In genomic region chr11:78149646-78150045, GRCh38 we compare ENCODE assay signal across 11 cellular contexts. TPM values are rescaled to one million over a fixed set of nuclear protein-coding genes. Genes with fewer than 3 reads are reported as not detected.
DNase-seq lines count a peak whose midpoint lies in the region; ATAC-seq and TF ChIP-seq lines count a peak whose summit lies in the region.
"Had no signal": no experiment of that assay in that cellular context is flagged by ENCODE, and none has a peak within 500 bp of the region (broad histone marks: within the 10 kb centered on the region; RNA-seq: fewer than 3 reads in every experiment).

No MANE protein-coding gene starts in this region.

- H3K9ac ChIP-seq in adipocyte (ENCODE audit: low read length), result peak overlapping the region; percentile 20

- no peaks in the 10 kb centered on the region for H3K36me3 ChIP-seq in adipocyte (ENCODE audit: control insufficient read depth, insufficient read depth, low read length, severe bottlenecking)
- no peaks in the 10 kb centered on the region for H3K36me3 ChIP-seq in heart right ventricle
- no peaks in the 10 kb centered on the region for H3K36me3 ChIP-seq in aorta (ENCODE audit: control insufficient read depth in 1 of 2, insufficient read depth in 2 of 2, low read length in 1 of 2)

- H3K27ac ChIP-seq in heart right ventricle, result no peak overlapping the region
- no peak overlapping the region for H3K27ac ChIP-seq in aorta (ENCODE audit: low read depth in 1 of 2, low read length in 2 of 2)

- intact Hi-C loops in heart right ventricle (cut with DNase I) (loop anchor here in 7 of 10 donors (1.0 to 10.0 kb wide), 7 partner anchors 268 to 425 kb away; partner anchors contain the start of genes GAB2 (in 2 of the 7) and NARS2 (in 1 of the 7)), aorta (cut with DNase I) (loop anchor here (5.0 kb wide), 5 partner anchors 38 to 413 kb away; partner anchors contain the start of genes GAB2 (in 1 of the 2), KCTD21 (in 1 of the 2) and USP35 (in 1 of the 2))

- H3K4me3 ChIP-seq in adipocyte (ENCODE audit: low read length) (no peak overlapping the region), heart right ventricle (no peak overlapping the region), aorta (ENCODE audit: low read length in 2 of 2) (no peak overlapping the region)

- no peaks in the 10 kb centered on the region for H3K27me3 Mint-ChIP-seq in activated naive CD4-positive, alpha-beta T cell treated with anti-CD3 and anti-CD28 coated beads, Interleukin-2, amount 10 ng/mL, durations not matched to agents 7 days and 5 days
- H3K27me3 Mint-ChIP-seq: CD8-positive, alpha-beta memory T cell; natural killer cell treated with Interleukin-12 subunit alpha and Interleukin-12 subunit beta and Interleukin-15 and Interleukin-18, amount 100 ng/mL, for 72 hours had no signal

- H3K9me3 Mint-ChIP-seq in activated naive CD4-positive, alpha-beta T cell treated with anti-CD3 and anti-CD28 coated beads, Interleukin-2, amount 10 ng/mL, durations not matched to agents 7 days and 5 days, result no peaks in the 10 kb centered on the region
- H3K9me3 Mint-ChIP-seq: CD8-positive, alpha-beta memory T cell; natural killer cell treated with Interleukin-12 subunit alpha and Interleukin-12 subunit beta and Interleukin-15 and Interleukin-18, amount 100 ng/mL, for 72 hours had no signal

- TF ChIP-seq CTCF in heart right ventricle (IDR thresholded peaks at IDR 0.05), result peak in 7 of 9 donors; percentile 32 to 63 (median 54)

- H3K27me3 ChIP-seq in adipocyte (replicated peaks; ENCODE audit: control insufficient read depth, insufficient read depth, low read length) (no peaks in the 10 kb centered on the region), heart right ventricle (no peaks in the 10 kb centered on the region), aorta (ENCODE audit: control insufficient read depth in 1 of 2, insufficient read depth in 2 of 2, low read length in 1 of 2) (no peaks in the 10 kb centered on the region)

- H3K4me1 ChIP-seq in adipocyte (ENCODE audit: control insufficient read depth, insufficient read depth, low read length), result peaks cover 8% of the 10 kb centered on the region
- peaks cover 0 to 10% (median 0%) of the 10 kb centered on the region in 9 donors for H3K4me1 ChIP-seq in heart right ventricle
- no peaks in the 10 kb centered on the region for H3K4me1 ChIP-seq in aorta (ENCODE audit: control insufficient read depth in 1 of 2, insufficient read depth in 2 of 2, low read length in 2 of 2)

- CTCF ChIA-PET in activated naive CD4-positive, alpha-beta T cell treated with anti-CD3 and anti-CD28 coated beads, Interleukin-2, amount 10 ng/mL, durations not matched to agents 7 days and 5 days (lab: Charles Lee), result interaction anchor here (0.8 to 2.2 kb wide), 2 partner anchors 280 to 415 kb away, joined by 3 to 9 read pairs; no protein-coding TSS in a partner anchor

- peak; percentile 27 for DNase-seq in activated naive CD4-positive, alpha-beta T cell treated with anti-CD3 and anti-CD28 coated beads, Interleukin-2, amount 10 ng/mL, durations not matched to agents 7 days and 5 days
- no peak for DNase-seq in activated naive CD4-positive, alpha-beta T cell treated with Interleukin-2 at 50 U/mL for 16 hours
- DNase-seq in adipocyte (ENCODE audit: low read depth) (peak; percentile 73), heart right ventricle (no peak), aorta (peak in 1 of 2 donors; percentile 74), activated gamma-delta T cell treated with Interleukin-2 at 50 U/mL for 16 hours (no peak)
- DNase-seq: NCI-H748 treated with DMSO at 0.1 percent for 48 hours had no signal

- H3K4me3 Mint-ChIP-seq in activated naive CD4-positive, alpha-beta T cell treated with anti-CD3 and anti-CD28 coated beads, Interleukin-2, amount 10 ng/mL, durations not matched to agents 7 days and 5 days, result no peak overlapping the region
- H3K4me3 Mint-ChIP-seq: CD8-positive, alpha-beta memory T cell; natural killer cell treated with Interleukin-12 subunit alpha and Interleukin-12 subunit beta and Interleukin-15 and Interleukin-18, amount 100 ng/mL, for 72 hours had no signal

- H3K27ac Mint-ChIP-seq in activated naive CD4-positive, alpha-beta T cell treated with anti-CD3 and anti-CD28 coated beads, Interleukin-2, amount 10 ng/mL, durations not matched to agents 7 days and 5 days, result no peak overlapping the region
- H3K27ac Mint-ChIP-seq: CD8-positive, alpha-beta memory T cell; natural killer cell treated with Interleukin-12 subunit alpha and Interleukin-12 subunit beta and Interleukin-15 and Interleukin-18, amount 100 ng/mL, for 72 hours had no signal

- no peaks in the 10 kb centered on the region for H3K4me1 Mint-ChIP-seq in activated naive CD4-positive, alpha-beta T cell treated with anti-CD3 and anti-CD28 coated beads, Interleukin-2, amount 10 ng/mL, durations not matched to agents 7 days and 5 days
- H3K4me1 Mint-ChIP-seq: CD8-positive, alpha-beta memory T cell had no signal

- peak in 7 of 8 donors; percentile 65 to 93 (median 75) for ATAC-seq in heart right ventricle
- peak; percentile 81 for ATAC-seq in aorta (ENCODE audit: low FRiP score)
- no peak for ATAC-seq in HG03175 (IDR thresholded peaks at IDR 0.05; ENCODE audit: unreplicated experiment)
- no peak for ATAC-seq in GM19467 (IDR thresholded peaks at IDR 0.05; ENCODE audit: unreplicated experiment)
- ATAC-seq: natural killer cell treated with Interleukin-12 subunit alpha and Interleukin-12 subunit beta and Interleukin-15 and Interleukin-18, amount 100 ng/mL, for 72 hours had no signal

- H3K36me3 Mint-ChIP-seq in activated naive CD4-positive, alpha-beta T cell treated with anti-CD3 and anti-CD28 coated beads, Interleukin-2, amount 10 ng/mL, durations not matched to agents 7 days and 5 days, result no peaks in the 10 kb centered on the region
- H3K36me3 Mint-ChIP-seq: natural killer cell treated with Interleukin-12 subunit alpha and Interleukin-12 subunit beta and Interleukin-15 and Interleukin-18, amount 100 ng/mL, for 72 hours had no signal

- H3K9me3 ChIP-seq in adipocyte (ENCODE audit: control insufficient read depth, low read length) (no peaks in the 10 kb centered on the region), heart right ventricle (no peaks in the 10 kb centered on the region), aorta (ENCODE audit: control insufficient read depth, low read length) (no peaks in the 10 kb centered on the region)

- 7 to 12% methylated on average over 1 of the region's 1 CpG for WGBS in heart right ventricle, 2 donors
- 0% methylated on average over 1 of the region's 1 CpG for WGBS in aorta, 2 donors

RNA-seq across cellular contexts. Expression of gene ALG8, which starts 10.2 kb away (rescaled TPM):
- total RNA-seq in heart right ventricle (10 to 100 TPM in 9 of 10 donors, 1 to 10 TPM in 1; 9.6 to 19.5 (median 15.5) TPM), aorta (10 to 100 TPM; 22.2 to 23.6 TPM)
- polyA plus RNA-seq in heart right ventricle (10 to 100 TPM; 21.1 to 69.1 TPM), aorta (10 to 100 TPM; 18.0 to 24.2 TPM)

RNA-seq across cellular contexts. Expression of gene KCTD21, which starts 38.8 kb away (rescaled TPM):
- total RNA-seq in heart right ventricle, result 1 to 10 TPM; 4.2 to 9.9 (median 6.7) TPM
- 1 to 10 TPM; 4.5 to 5.0 TPM for polyA plus RNA-seq in heart right ventricle
- total RNA-seq in aorta, result 10 to 100 TPM; 14.0 to 16.1 TPM
- 1 to 10 TPM; 4.8 to 7.5 TPM for polyA plus RNA-seq in aorta

RNA-seq across cellular contexts. Expression of gene USP35, which starts 39.1 kb away (rescaled TPM):
- total RNA-seq in heart right ventricle (1 to 10 TPM; 3.6 to 6.6 (median 5.2) TPM), aorta (10 to 100 TPM; 26.8 to 28.0 TPM)
- polyA plus RNA-seq in heart right ventricle (1 to 10 TPM; 4.1 to 7.3 TPM), aorta (10 to 100 TPM in 1 of 2 donors, 1 to 10 TPM in 1; 3.0 to 18.7 TPM)

Comparison
In these comparisons a context has a peak if more than half of its experiments do, and no peak if none do; other contexts are left out.
1. DNase-seq: peak in activated naive CD4-positive, alpha-beta T cell treated with anti-CD3 and anti-CD28 coated beads, Interleukin-2, amount 10 ng/mL, durations not matched to agents 7 days and 5 days (single experiment) and adipocyte (single experiment); none in activated naive CD4-positive, alpha-beta T cell treated with Interleukin-2 at 50 U/mL for 16 hours (single experiment), heart right ventricle (0 of 2) and activated gamma-delta T cell treated with Interleukin-2 at 50 U/mL for 16 hours (single experiment).
2. ATAC-seq: peak in heart right ventricle (7 of 8) and aorta (single experiment); none in HG03175 (single experiment) and GM19467 (single experiment).